ENCODE assay signal across 23 cellular contexts in genomic region chr3:19334120-19334519, GRCh38.
"Had no signal": no experiment of that assay in that cellular context is flagged by ENCODE, and none has a peak within 500 bp of the region (broad histone marks: within the 10 kb centered on the region; RNA-seq: fewer than 3 reads in every experiment).

No MANE protein-coding gene starts in this region.

- H3K36me3 Mint-ChIP-seq: memory B cell; natural killer cell; stimulated activated effector memory CD8-positive, alpha-beta T cell treated with anti-CD3 and anti-CD28 coated beads, Interleukin-12 subunit alpha, Interleukin-12 subunit beta, amount 100 ng/mL, for 72 hours; type B pancreatic cell had no signal

- H3K9me3 ChIP-seq: colonic mucosa, gastrocnemius medialis, psoas muscle, sigmoid colon, stomach, thyroid gland had no signal

- H3K27ac ChIP-seq: colonic mucosa, gastrocnemius medialis, psoas muscle, sigmoid colon, stomach, thyroid gland had no signal

- DNase-seq: colonic mucosa; effector CD8-positive, alpha-beta T cell; erythroblast; gastrocnemius medialis; head of caudate nucleus; kidney; natural killer cell; posterior cingulate gyrus; psoas muscle; right cardiac atrium; sigmoid colon; stimulated activated CD4-positive, alpha-beta T cell treated with anti-CD3 and anti-CD28 coated beads, Interleukin-2, amount 100 ng/mL, for 24 hours; stimulated activated CD4-positive, alpha-beta T cell treated with anti-CD3 and anti-CD28 coated beads, Interleukin-4, amount 100 ng/mL, for 24 hours; stimulated activated naive CD4-positive, alpha-beta T cell treated with Interleukin-2 at 50 U/mL for 16 hours; stomach; thyroid gland had no signal

- H3K36me3 ChIP-seq: colonic mucosa, gastrocnemius medialis, sigmoid colon, stomach, thyroid gland had no signal

- H3K27me3 ChIP-seq: colonic mucosa, gastrocnemius medialis, sigmoid colon, stomach, thyroid gland had no signal

- H3K27me3 Mint-ChIP-seq: dendritic cell treated with granulocyte-macrophage colony-stimulating factor and Interleukin-4, amounts not matched to agents 40 ng/mL and 50 ng/mL, for 4 days; memory B cell; type B pancreatic cell had no signal

- H3K4me1 ChIP-seq: colonic mucosa, gastrocnemius medialis, psoas muscle, sigmoid colon, stomach, thyroid gland had no signal

- H3K4me3 Mint-ChIP-seq: dendritic cell treated with granulocyte-macrophage colony-stimulating factor and Interleukin-4, amounts not matched to agents 40 ng/mL and 50 ng/mL, for 4 days; memory B cell; natural killer cell; neural crest cell; stimulated activated effector memory CD8-positive, alpha-beta T cell treated with anti-CD3 and anti-CD28 coated beads, Interleukin-12 subunit alpha, Interleukin-12 subunit beta, amount 100 ng/mL, for 72 hours; type B pancreatic cell had no signal

- H3K9me3 Mint-ChIP-seq: dendritic cell treated with granulocyte-macrophage colony-stimulating factor and Interleukin-4, amounts not matched to agents 40 ng/mL and 50 ng/mL, for 4 days; memory B cell; neural crest cell; type B pancreatic cell had no signal

- ATAC-seq: gastrocnemius medialis; left lobe of liver; natural killer cell; psoas muscle; right cardiac atrium; stimulated activated effector memory CD8-positive, alpha-beta T cell treated with anti-CD3 and anti-CD28 coated beads, Interleukin-12 subunit alpha, Interleukin-12 subunit beta, amount 100 ng/mL, for 72 hours had no signal

- H3K4me3 ChIP-seq: colonic mucosa, gastrocnemius medialis, lung, psoas muscle, sigmoid colon, stomach, thyroid gland had no signal

- H3K4me1 Mint-ChIP-seq: natural killer cell; stimulated activated effector memory CD8-positive, alpha-beta T cell treated with anti-CD3 and anti-CD28 coated beads, Interleukin-12 subunit alpha, Interleukin-12 subunit beta, amount 100 ng/mL, for 72 hours had no signal

- H3K27ac Mint-ChIP-seq: dendritic cell treated with granulocyte-macrophage colony-stimulating factor and Interleukin-4, amounts not matched to agents 40 ng/mL and 50 ng/mL, for 4 days; memory B cell; natural killer cell; stimulated activated effector memory CD8-positive, alpha-beta T cell treated with anti-CD3 and anti-CD28 coated beads, Interleukin-12 subunit alpha, Interleukin-12 subunit beta, amount 100 ng/mL, for 72 hours; type B pancreatic cell had no signal
